In genomic region chr16:54930034-54930938, GRCh38 we compare ENCODE assay signal across 8 cellular contexts. TPM values are rescaled to one million over a fixed set of nuclear protein-coding genes. Genes with fewer than 3 reads are reported as not detected.
A peak's percentile ranks its signal among the peaks of the same experiment; 100 is the strongest.
DNase-seq lines count a peak whose midpoint lies in the region; ATAC-seq and TF ChIP-seq lines count a peak whose summit lies in the region.

Gene IRX5 (plus strand): TSS chr16:54930865. CDS start chr16:54931199, 334 bp downstream.

- H3K36me3 Mint-ChIP-seq in activated CD8-positive, alpha-beta T cell treated with anti-CD3 and anti-CD28 coated beads, Interleukin-2, amount 10 ng/mL, durations not matched to agents 7 days and 5 days (ENCODE audit: low read depth): peaks cover 12% of the 10 kb centered on the region
- H3K36me3 Mint-ChIP-seq in naive B cell: peaks cover 0 to 32% of the 10 kb centered on the region in 2 donors

- WGBS in transverse colon (ENCODE audit: low coverage in 1 of 2), 2 donors: 3 to 6% methylated on average over 7 to 70 of the region's 71 CpGs

- POLR2A ChIA-PET in activated CD8-positive, alpha-beta T cell treated with anti-CD3 and anti-CD28 coated beads, Interleukin-2, amount 10 ng/mL, durations not matched to agents 7 days and 5 days (lab: Charles Lee): no interaction called here

- H3K27me3 ChIP-seq in transverse colon: peaks cover 96% of the 10 kb centered on the region

- TF ChIP-seq EP300 in transverse colon (IDR thresholded peaks at IDR 0.05; ENCODE audit: low read depth): no peak

- H3K4me1 Mint-ChIP-seq in activated CD8-positive, alpha-beta T cell treated with anti-CD3 and anti-CD28 coated beads, Interleukin-2, amount 10 ng/mL, durations not matched to agents 7 days and 5 days (ENCODE audit: low read depth): peaks cover 35% of the 10 kb centered on the region
- peaks cover 33 to 37% (median 33%) of the 10 kb centered on the region in 3 donors for H3K4me1 Mint-ChIP-seq in naive B cell

- DNase-seq in Caki2 (ENCODE audit: low read depth) (peak; percentile 93), NCI-H524 treated with DMSO at 0.1 percent for 48 hours (lab: John Stamatoyannopoulos, UW) (peak; percentile 31), fibroblast of mammary gland (ENCODE audit: low read depth) (peak; percentile 94), naive B cell (no peak), transverse colon (peak; percentile 65)
- DNase-seq in activated CD8-positive, alpha-beta T cell treated with anti-CD3 and anti-CD28 coated beads, Interleukin-2, amount 10 ng/mL, durations not matched to agents 7 days and 5 days: peak; percentile 53

- H3K9me3 Mint-ChIP-seq in activated CD8-positive, alpha-beta T cell treated with anti-CD3 and anti-CD28 coated beads, Interleukin-2, amount 10 ng/mL, durations not matched to agents 7 days and 5 days (ENCODE audit: insufficient read depth): peaks cover 6% of the 10 kb centered on the region
- H3K9me3 Mint-ChIP-seq in naive B cell: peaks cover 3 to 36% (median 16%) of the 10 kb centered on the region in 7 donors

- peaks cover 66% of the 10 kb centered on the region for H3K27me3 Mint-ChIP-seq in activated CD8-positive, alpha-beta T cell treated with anti-CD3 and anti-CD28 coated beads, Interleukin-2, amount 10 ng/mL, durations not matched to agents 7 days and 5 days (ENCODE audit: low read depth)
- H3K27me3 Mint-ChIP-seq in naive B cell: peaks cover 49 to 73% (median 68%) of the 10 kb centered on the region in 3 donors

- H3K9me3 ChIP-seq in transverse colon: no peaks in the 10 kb centered on the region

- H3K27ac ChIP-seq in transverse colon: peak within 1 kb of the TSS in 3 of 4 donors; percentile 37 to 49 (median 44)

- peak within 1 kb of the TSS; percentile 82 for H3K27ac Mint-ChIP-seq in activated CD8-positive, alpha-beta T cell treated with anti-CD3 and anti-CD28 coated beads, Interleukin-2, amount 10 ng/mL, durations not matched to agents 7 days and 5 days
- peak within 1 kb of the TSS in 4 of 6 donors; percentile 82 to 90 (median 84) for H3K27ac Mint-ChIP-seq in naive B cell

- TF ChIP-seq CTCF in fibroblast of mammary gland (conservative IDR thresholded peaks at IDR 0.05; ENCODE audit: control insufficient read depth, insufficient read depth, low read depth, low read length): no peak
- peak in 3 of 5 experiments; percentile 9 to 30 (median 9) for TF ChIP-seq CTCF in transverse colon (IDR thresholded peaks at IDR 0.05)

- CTCF ChIA-PET in activated CD8-positive, alpha-beta T cell treated with anti-CD3 and anti-CD28 coated beads, Interleukin-2, amount 10 ng/mL, durations not matched to agents 7 days and 5 days (lab: Charles Lee): no interaction called here

- no peak for TF ChIP-seq POLR2A in transverse colon (IDR thresholded peaks at IDR 0.05)

- H3K4me3 ChIP-seq in fibroblast of mammary gland (ENCODE audit: control insufficient read depth, low read depth, low read length) (peak within 1 kb of the TSS; percentile 79), transverse colon (peak within 1 kb of the TSS; percentile 11 to 66 (median 46))

- peaks cover 7 to 34% (median 23%) of the 10 kb centered on the region in 4 donors for H3K4me1 ChIP-seq in transverse colon

- intact Hi-C loops in transverse colon (cut with DNase I; ENCODE audit: low total_unique reads): no loop called here

- no peaks in the 10 kb centered on the region for H3K36me3 ChIP-seq in transverse colon

- ATAC-seq in HG03432 (IDR thresholded peaks at IDR 0.05; ENCODE audit: unreplicated experiment) (peak; percentile 19), naive B cell (ENCODE audit: low read depth in 2 of 2) (no peak), GM18861 (IDR thresholded peaks at IDR 0.05; ENCODE audit: unreplicated experiment) (no peak)
- peak; percentile 20 for ATAC-seq in activated CD8-positive, alpha-beta T cell treated with anti-CD3 and anti-CD28 coated beads, Interleukin-2, amount 10 ng/mL, durations not matched to agents 7 days and 5 days

- H3K4me3 Mint-ChIP-seq in activated CD8-positive, alpha-beta T cell treated with anti-CD3 and anti-CD28 coated beads, Interleukin-2, amount 10 ng/mL, durations not matched to agents 7 days and 5 days: peak within 1 kb of the TSS; percentile 81
- H3K4me3 Mint-ChIP-seq in naive B cell: peak within 1 kb of the TSS; percentile 87 to 99 (median 94)

- in situ Hi-C loops in Caki2 (cut with HindIII; ENCODE audit: low pct_unique_long_range_greater_than_20kb, low sequenced_read_pairs) (no loop called here), transverse colon (cut with MboI; ENCODE audit: low pct_ligation_motif_present in 1 of 4, low pct_unique_long_range_greater_than_20kb in 1 of 4, low sequenced_read_pairs in 3 of 4) (loop anchor here in 1 of 4 donors (25.0 kb wide), 1 partner anchor 643 kb away; the partner anchor contains the start of gene IRX3)

RNA-seq across cellular contexts. Expression of gene IRX5, which starts in this region (rescaled TPM):
- total RNA-seq in Caki2 (2014; rRNA removed; shearing (Covaris generic); ENCODE audit: low replicate concordance): 21.1 and 21.8 TPM in 2 replicates
- not detected for total RNA-seq in activated CD8-positive, alpha-beta T cell treated with anti-CD3 and anti-CD28 coated beads, Interleukin-2, amount 10 ng/mL, durations not matched to agents 7 days and 5 days
- not detected for polyA plus RNA-seq in naive B cell (ENCODE audit: low read depth in 6 of 6)
- total RNA-seq in transverse colon: not detected

Comparison
In these comparisons a context has a peak if more than half of its experiments do, and no peak if none do; other contexts are left out.
1. RNA of gene IRX5 (total RNA-seq): 21.1 to 21.8 TPM in Caki2; not detected in activated CD8-positive, alpha-beta T cell treated with anti-CD3 and anti-CD28 coated beads, Interleukin-2, amount 10 ng/mL, durations not matched to agents 7 days and 5 days and not detected in transverse colon; every median in the first group is over 10 times any median in the second.
2. Peak in DNase-seq and ATAC-seq in activated CD8-positive, alpha-beta T cell treated with anti-CD3 and anti-CD28 coated beads, Interleukin-2, amount 10 ng/mL, durations not matched to agents 7 days and 5 days; RNA of the gene not detected or under 1 TPM.
3. Peak in DNase-seq, H3K4me3 ChIP-seq and H3K27ac ChIP-seq in transverse colon; RNA of the gene not detected or under 1 TPM.